Comparison of ENCODE assay signal across 14 cellular contexts in the genomic region with DNA sequence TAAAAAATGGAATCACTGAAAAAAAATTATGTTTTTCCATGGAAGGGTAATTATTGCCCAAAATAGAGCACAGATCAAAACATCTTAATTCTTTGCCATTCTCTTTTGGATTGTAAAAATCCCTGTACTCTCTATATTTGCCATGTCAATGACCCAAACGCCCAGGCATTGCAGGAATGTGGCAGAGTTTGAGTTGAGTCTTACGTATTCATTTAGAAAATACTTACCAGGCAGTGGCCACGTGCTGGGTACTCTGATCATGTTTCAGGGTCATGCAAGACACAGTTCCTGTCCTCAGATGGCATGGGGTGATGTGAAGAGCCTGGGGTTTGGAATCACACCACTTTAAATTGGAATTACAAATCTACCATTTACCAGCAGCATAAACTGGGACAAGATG.
DNase-seq lines count a peak whose midpoint lies in the region; ATAC-seq and TF ChIP-seq lines count a peak whose summit lies in the region.
"Had no signal": no experiment of that assay in that cellular context is flagged by ENCODE, and none has a peak within 500 bp of the region (broad histone marks: within the 10 kb centered on the region; RNA-seq: fewer than 3 reads in every experiment).

No MANE protein-coding gene starts in this region.

- no peak overlapping the region for H2AK5ac ChIP-seq in mesenchymal stem cell (ENCODE audit: low read length, severe bottlenecking)

- H2AFZ ChIP-seq in mesenchymal stem cell (ENCODE audit: low read depth, low read length) = no peak overlapping the region

- no peak overlapping the region for H2BK12ac ChIP-seq in mesenchymal stem cell (ENCODE audit: low read length in 2 of 2)

- 0% methylated on average over 1 of the region's 3 CpGs for WGBS in mesenchymal stem cell
- 6 to 11% methylated on average over 3 of the region's 3 CpGs for WGBS in body of pancreas, 2 donors

- peaks cover 0 to 19% of the 10 kb centered on the region in 2 experiments for H3K27me3 ChIP-seq in mesenchymal stem cell (ENCODE audit: control insufficient read depth in 1 of 2, insufficient read depth in 1 of 2, low read length in 2 of 2)
- H3K27me3 ChIP-seq in body of pancreas = no peaks in the 10 kb centered on the region
- H3K27me3 ChIP-seq: tibial artery had no signal

- peaks cover 8% of the 10 kb centered on the region for H3K27me3 Mint-ChIP-seq in activated CD4-positive, alpha-beta T cell treated with anti-CD3 and anti-CD28 coated beads, Interleukin-2, amount 10 ng/mL, durations not matched to agents 7 days and 5 days

- H3K4me2 ChIP-seq in mesenchymal stem cell (ENCODE audit: low read length, poor library complexity, severe bottlenecking) = no peak overlapping the region

- no peak overlapping the region for H3K27ac ChIP-seq in mesenchymal stem cell (ENCODE audit: low read length, poor library complexity, severe bottlenecking)
- no peak overlapping the region for H3K27ac ChIP-seq in body of pancreas
- H3K27ac ChIP-seq: C4-2B, tibial artery had no signal

- H3K79me1 ChIP-seq in mesenchymal stem cell (replicated peaks; ENCODE audit: low read length, poor library complexity, severe bottlenecking) = no peaks in the 10 kb centered on the region

- peaks cover 4% of the 10 kb centered on the region for H3K9me3 ChIP-seq in mesenchymal stem cell (ENCODE audit: control insufficient read depth, low read length)
- no peaks in the 10 kb centered on the region for H3K9me3 ChIP-seq in body of pancreas
- H3K9me3 ChIP-seq: tibial artery had no signal

- H3K4me3 ChIP-seq in AG10803 (ENCODE audit: low read length) = no peak overlapping the region
- H3K4me3 ChIP-seq in mesenchymal stem cell (ENCODE audit: insufficient read depth in 1 of 2, low read depth in 1 of 2, low read length in 2 of 2) = no peak overlapping the region
- H3K4me3 ChIP-seq in body of pancreas = no peak overlapping the region
- H3K4me3 ChIP-seq: tibial artery had no signal

- no peak overlapping the region for H2BK5ac ChIP-seq in mesenchymal stem cell (ENCODE audit: low read depth, low read length, poor library complexity, severe bottlenecking)

- intact Hi-C loops in body of pancreas (cut with DNase I) = no loop called here

- H3K23ac ChIP-seq in mesenchymal stem cell (ENCODE audit: low read length in 2 of 2) = no peak overlapping the region

- no peak overlapping the region for H3K18ac ChIP-seq in mesenchymal stem cell (ENCODE audit: low read depth in 1 of 2, low read length in 2 of 2)

- H2BK15ac ChIP-seq in mesenchymal stem cell (ENCODE audit: low read depth, poor library complexity, severe bottlenecking) = no peak overlapping the region

- H4K91ac ChIP-seq in mesenchymal stem cell (ENCODE audit: low read length) = no peak overlapping the region

- TF ChIP-seq CTCF in AG10803 (conservative IDR thresholded peaks at IDR 0.05; ENCODE audit: low read length) (no peak), body of pancreas (IDR thresholded peaks at IDR 0.05) (no peak)

- H4K8ac ChIP-seq in mesenchymal stem cell (ENCODE audit: low read length) = no peak overlapping the region

- H3K9ac ChIP-seq in mesenchymal stem cell (ENCODE audit: low read length) = no peak overlapping the region

- H3K36me3 ChIP-seq in mesenchymal stem cell (ENCODE audit: control insufficient read depth in 1 of 2, insufficient read depth in 2 of 2, low read depth in 1 of 2, low read length in 2 of 2) = no peaks in the 10 kb centered on the region
- no peaks in the 10 kb centered on the region for H3K36me3 ChIP-seq in body of pancreas (replicated peaks in 1 of 2; ENCODE audit: insufficient read depth in 1 of 2, low read depth in 2 of 2)
- H3K36me3 ChIP-seq: tibial artery had no signal

- H3K4me1 Mint-ChIP-seq in activated CD4-positive, alpha-beta T cell treated with anti-CD3 and anti-CD28 coated beads, Interleukin-2, amount 10 ng/mL, durations not matched to agents 7 days and 5 days = no peaks in the 10 kb centered on the region
- H3K4me1 Mint-ChIP-seq: immature natural killer cell had no signal

- H3K9me3 Mint-ChIP-seq in activated CD4-positive, alpha-beta T cell treated with anti-CD3 and anti-CD28 coated beads, Interleukin-2, amount 10 ng/mL, durations not matched to agents 7 days and 5 days = no peaks in the 10 kb centered on the region

- ATAC-seq in body of pancreas (no peak), HG03521 (IDR thresholded peaks at IDR 0.05; ENCODE audit: unreplicated experiment) (no peak)

- CTCF ChIA-PET in activated CD4-positive, alpha-beta T cell treated with anti-CD3 and anti-CD28 coated beads, Interleukin-2, amount 10 ng/mL, durations not matched to agents 7 days and 5 days (lab: Charles Lee) = no interaction called here

- peaks cover 10% of the 10 kb centered on the region for H3K4me1 ChIP-seq in mesenchymal stem cell (ENCODE audit: control insufficient read depth, insufficient read depth, low read depth, low read length)
- H3K4me1 ChIP-seq in body of pancreas = no peaks in the 10 kb centered on the region

- TF ChIP-seq POLR2A in body of pancreas (IDR thresholded peaks at IDR 0.05) = no peak

- H3K4me3 Mint-ChIP-seq in activated CD4-positive, alpha-beta T cell treated with anti-CD3 and anti-CD28 coated beads, Interleukin-2, amount 10 ng/mL, durations not matched to agents 7 days and 5 days = no peak overlapping the region
- H3K4me3 Mint-ChIP-seq: immature natural killer cell had no signal

- POLR2A ChIA-PET in activated CD4-positive, alpha-beta T cell treated with anti-CD3 and anti-CD28 coated beads, Interleukin-2, amount 10 ng/mL, durations not matched to agents 7 days and 5 days (lab: Charles Lee) = no interaction called here

- H3K27ac Mint-ChIP-seq in activated CD4-positive, alpha-beta T cell treated with anti-CD3 and anti-CD28 coated beads, Interleukin-2, amount 10 ng/mL, durations not matched to agents 7 days and 5 days = no peak overlapping the region
- H3K27ac Mint-ChIP-seq: immature natural killer cell had no signal

- no peak overlapping the region for H3K4ac ChIP-seq in mesenchymal stem cell (ENCODE audit: low read depth in 1 of 2, low read length in 2 of 2)

- DNase-seq in AG10803 (ENCODE audit: low read depth) (peak; percentile 68), dedifferentiated amniotic fluid mesenchymal stem cell (ENCODE audit: extremely low spot score) (peak; percentile 62), mesenchymal stem cell (peak; percentile 57), body of pancreas (no peak)
- no peak for DNase-seq in activated CD4-positive, alpha-beta T cell treated with anti-CD3 and anti-CD28 coated beads, Interleukin-2, amount 10 ng/mL, durations not matched to agents 7 days and 5 days
- DNase-seq in stimulated activated CD8-positive, alpha-beta memory T cell treated with anti-CD3 and anti-CD28 coated beads, Interleukin-4, amount 100 ng/mL, for 48 hours = no peak
- DNase-seq: activated gamma-delta T cell treated with Interleukin-2 at 50 U/mL for 16 hours, immature natural killer cell, NCI-H1930, occipital lobe, tibial artery had no signal

- no peak for TF ChIP-seq EP300 in Ishikawa (IDR thresholded peaks at IDR 0.05; ENCODE audit: borderline replicate concordance)

- no peak overlapping the region for H2BK120ac ChIP-seq in mesenchymal stem cell (ENCODE audit: low read depth, low read length)

- no peak for TF ChIP-seq RAD21 in Ishikawa (IDR thresholded peaks at IDR 0.05; ENCODE audit: low read depth)

- H3K14ac ChIP-seq in mesenchymal stem cell (ENCODE audit: low read length in 2 of 2) = no peak overlapping the region

- H3K36me3 Mint-ChIP-seq in activated CD4-positive, alpha-beta T cell treated with anti-CD3 and anti-CD28 coated beads, Interleukin-2, amount 10 ng/mL, durations not matched to agents 7 days and 5 days (ENCODE audit: low read depth) = no peaks in the 10 kb centered on the region

TF ChIP-seq in Ishikawa, 13 proteins besides CTCF, POLR2A, EP300 and RAD21:
- TF ChIP-seq, protein P1, sequence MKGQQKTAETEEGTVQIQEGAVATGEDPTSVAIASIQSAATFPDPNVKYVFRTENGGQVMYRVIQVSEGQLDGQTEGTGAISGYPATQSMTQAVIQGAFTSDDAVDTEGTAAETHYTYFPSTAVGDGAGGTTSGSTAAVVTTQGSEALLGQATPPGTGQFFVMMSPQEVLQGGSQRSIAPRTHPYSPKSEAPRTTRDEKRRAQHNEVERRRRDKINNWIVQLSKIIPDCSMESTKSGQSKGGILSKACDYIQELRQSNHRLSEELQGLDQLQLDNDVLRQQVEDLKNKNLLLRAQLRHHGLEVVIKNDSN (IDR thresholded peaks at IDR 0.05) = peak; percentile 84
- no peak for TF ChIP-seq FOXM1 (IDR thresholded peaks at IDR 0.05; ENCODE audit: borderline replicate concordance, low read depth)
- TF ChIP-seq, protein P2, sequence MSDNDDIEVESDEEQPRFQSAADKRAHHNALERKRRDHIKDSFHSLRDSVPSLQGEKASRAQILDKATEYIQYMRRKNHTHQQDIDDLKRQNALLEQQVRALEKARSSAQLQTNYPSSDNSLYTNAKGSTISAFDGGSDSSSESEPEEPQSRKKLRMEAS (IDR thresholded peaks at IDR 0.05) = peak; percentile 67
- no peak for TF ChIP-seq TCF12 (IDR thresholded peaks at IDR 0.05; ENCODE audit: low read depth)
- TF ChIP-seq CREB1 (IDR thresholded peaks at IDR 0.05; ENCODE audit: low read depth) = no peak
- peak; percentile 92 for TF ChIP-seq TEAD4 (IDR thresholded peaks at IDR 0.05)

Comparison
In these comparisons a context has a peak if more than half of its experiments do, and no peak if none do; other contexts are left out.
1. DNase-seq: peak in AG10803 (single experiment), dedifferentiated amniotic fluid mesenchymal stem cell (single experiment) and mesenchymal stem cell (single experiment); none in body of pancreas (0 of 4), activated CD4-positive, alpha-beta T cell treated with anti-CD3 and anti-CD28 coated beads, Interleukin-2, amount 10 ng/mL, durations not matched to agents 7 days and 5 days (single experiment) and stimulated activated CD8-positive, alpha-beta memory T cell treated with anti-CD3 and anti-CD28 coated beads, Interleukin-4, amount 100 ng/mL, for 48 hours (single experiment).